31 cellular contexts compared by ENCODE assay signal in the genomic region with DNA sequence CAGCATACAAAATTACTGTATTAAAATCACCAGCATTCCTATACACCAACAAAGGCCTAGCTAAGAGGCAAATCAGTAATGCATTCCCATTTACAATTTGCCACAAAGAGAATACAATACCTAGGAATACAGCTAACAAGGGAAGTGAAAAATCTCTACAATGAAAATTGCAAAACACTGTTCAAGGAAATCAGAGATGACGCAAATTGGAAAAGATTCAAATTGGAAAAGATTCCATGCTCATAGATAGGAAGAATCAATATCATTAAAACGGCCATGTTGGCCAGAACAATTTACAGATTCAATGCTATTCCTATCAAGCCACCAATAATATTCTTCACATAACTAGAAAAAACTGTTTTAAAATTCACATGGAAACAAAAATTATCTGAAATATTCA.
DNase-seq lines count a peak whose midpoint lies in the region; ATAC-seq, FAIRE-seq and TF ChIP-seq lines count a peak whose summit lies in the region.
"Had no signal": no experiment of that assay in that cellular context is flagged by ENCODE, and none has a peak within 500 bp of the region (broad histone marks: within the 10 kb centered on the region; RNA-seq: fewer than 3 reads in every experiment).

No MANE protein-coding gene starts in this region.

- ATAC-seq in HepG2 = no peak
- peak in 3 of 4 donors; percentile 65 to 73 (median 70) for ATAC-seq in right lobe of liver
- ATAC-seq: A549; CD8-positive, alpha-beta T cell had no signal

- DNase-seq in HepG2 (ENCODE audit: low spot score) = no peak
- no peak for DNase-seq in right lobe of liver
- DNase-seq in activated CD4-positive, alpha-beta T cell treated with anti-CD3 and anti-CD28 coated beads, Interleukin-2, amount 50 U/mL, for 1 hour = no peak
- DNase-seq: 8988T; ACHN; AML-193; BE2C; C1 segment of cervical spinal cord; Caco-2; Calu3; CD4-positive, alpha-beta memory T cell; CD4-positive, alpha-beta T cell; CD4-positive, CD25-positive, alpha-beta regulatory T cell; CD8-positive, alpha-beta memory T cell; CD8-positive, alpha-beta T cell; COR-L47; DMS 273 treated with DMSO at 0.1 percent for 48 hours; DMS153; DMS53; DMS79; DMS79 treated with DMSO at 0.1 percent for 48 hours; DND-41; EL had no signal

- TF ChIP-seq POLR2A in HepG2 (IDR thresholded peaks at IDR 0.05; ENCODE audit: insufficient read depth in 1 of 2, low read depth in 2 of 2, low read length in 2 of 2) (no peak), right lobe of liver (IDR thresholded peaks at IDR 0.05) (no peak)

- H3K9me3 ChIP-seq in liver (ENCODE audit: control insufficient read depth in 4 of 4, low read length in 3 of 4) (no peaks in the 10 kb centered on the region), HepG2 (ENCODE audit: low read length) (peaks cover 35% of the 10 kb centered on the region), right lobe of liver (no peaks in the 10 kb centered on the region)
- H3K9me3 ChIP-seq: A549, BE2C, Caco-2 had no signal

- no peak overlapping the region for H3K9ac ChIP-seq in liver (ENCODE audit: low read depth in 1 of 2, low read length in 2 of 2)
- H3K9ac ChIP-seq in HepG2 (ENCODE audit: insufficient read depth, low read depth, low read length) = no peak overlapping the region
- H3K9ac ChIP-seq: BLaER1; BLaER1 treated with 17β-estradiol and CSF1 and Interleukin-3, amounts not matched to agents 10 nM and 100 nM had no signal

- H3K36me3 ChIP-seq in liver (ENCODE audit: control insufficient read depth in 4 of 4, insufficient read depth in 3 of 4, low read depth in 1 of 4, low read length in 3 of 4) (no peaks in the 10 kb centered on the region), HepG2 (replicated peaks in 1 of 2; ENCODE audit: control insufficient read depth in 1 of 2, insufficient read depth in 2 of 2, low read length in 2 of 2) (no peaks in the 10 kb centered on the region), right lobe of liver (no peaks in the 10 kb centered on the region)
- H3K36me3 ChIP-seq: BE2C, BLaER1 had no signal

- no peak for TF ChIP-seq EP300 in HepG2 (IDR thresholded peaks at IDR 0.05; ENCODE audit: low read depth in 2 of 2, low read length in 2 of 2)
- TF ChIP-seq EP300 in HepG2 (CRISPR knock-in tag; IDR thresholded peaks at IDR 0.05; ENCODE audit: borderline replicate concordance) = no peak

- in situ Hi-C loops in HepG2 (cut with HindIII; ENCODE audit: extremely low pct_ligation_motif_present, low pct_unique_long_range_greater_than_20kb) = no loop called here

- H3K27ac ChIP-seq in liver (ENCODE audit: low read depth in 1 of 2, low read length in 2 of 2) (no peak overlapping the region), HepG2 (ENCODE audit: extremely low read length, insufficient read depth, low read length) (no peak overlapping the region), right lobe of liver (peak overlapping the region in 2 of 3 donors; percentile 44 to 59)
- H3K27ac ChIP-seq: 22Rv1; A549; BLaER1; BLaER1 treated with 17β-estradiol and CSF1 and Interleukin-3, amounts not matched to agents 10 nM and 100 nM; C4-2B had no signal

- no TSS peak for BruUV-seq in HepG2 (replicated peaks; lab: Mats Ljungman, UMichigan)

- 34% methylated on average over 2 of the region's 2 CpGs for whole genome bisulfite sequencing in liver
- 1% methylated on average over 2 of the region's 2 CpGs for WGBS in HepG2 (ENCODE audit: low lambda C conversion rate)
- 15% methylated on average over 2 of the region's 2 CpGs for WGBS in right lobe of liver (ENCODE audit: insufficient coverage, low coverage, low lambda C conversion rate, missing lambda C conversion rate)

- H3K27me3 ChIP-seq in liver (ENCODE audit: control insufficient read depth in 4 of 4, insufficient read depth in 4 of 4, low read length in 3 of 4) (no peaks in the 10 kb centered on the region), HepG2 (ENCODE audit: control insufficient read depth in 1 of 2, insufficient read depth in 2 of 2, low read length in 2 of 2) (no peaks in the 10 kb centered on the region), right lobe of liver (no peaks in the 10 kb centered on the region)
- H3K27me3 ChIP-seq: BE2C; BLaER1; BLaER1 treated with 17β-estradiol and CSF1 and Interleukin-3, amounts not matched to agents 10 nM and 100 nM had no signal

- no peak overlapping the region for H2AFZ ChIP-seq in HepG2 (ENCODE audit: low read length)

- H3K4me1 ChIP-seq in liver (ENCODE audit: control insufficient read depth in 4 of 4, insufficient read depth in 4 of 4, low read length in 3 of 4) (peaks cover 0 to 3% (median 0%) of the 10 kb centered on the region in 4 donors), HepG2 (ENCODE audit: insufficient read depth, low read length) (no peaks in the 10 kb centered on the region), right lobe of liver (peaks cover 0 to 11% (median 2%) of the 10 kb centered on the region in 4 donors)
- H3K4me1 ChIP-seq: A549; BE2C; BLaER1; BLaER1 treated with 17β-estradiol and CSF1 and Interleukin-3, amounts not matched to agents 10 nM and 100 nM; Caco-2 had no signal

- intact Hi-C loops in HepG2 (cut with micrococcal nuclease; ENCODE audit: unreplicated experiment) (no loop called here), right lobe of liver (cut with DNase I) (no loop called here)

- FAIRE-seq in HepG2 (lab: Jason Lieb, UNC) = no peak
- FAIRE-seq: A204.1, A549, D721Med had no signal

- no peak for TF ChIP-seq CTCF in liver (IDR thresholded peaks at IDR 0.05; ENCODE audit: low read depth, low read length, missing input control)
- TF ChIP-seq CTCF in HepG2 (CRISPR knock-in tag; IDR thresholded peaks at IDR 0.05) = no peak
- no peak for TF ChIP-seq CTCF in right lobe of liver (IDR thresholded peaks at IDR 0.05)

- H4K20me1 ChIP-seq in HepG2 (ENCODE audit: insufficient read depth, low read length) = no peaks in the 10 kb centered on the region
- H4K20me1 ChIP-seq: BLaER1; BLaER1 treated with 17β-estradiol and CSF1 and Interleukin-3, amounts not matched to agents 10 nM and 100 nM had no signal

- H3K79me2 ChIP-seq in HepG2 (ENCODE audit: insufficient read depth, low read length) = no peaks in the 10 kb centered on the region

- POLR2A ChIA-PET in HepG2 (lab: Yijun Ruan, JAX) = no interaction called here

- no peak overlapping the region for H3K4me3 ChIP-seq in liver (ENCODE audit: low read depth in 1 of 3, low read length in 3 of 3)
- H3K4me3 ChIP-seq in HepG2 (replicated peaks in 1 of 3; ENCODE audit: insufficient read depth in 1 of 3, low read depth in 2 of 3, low read length in 3 of 3) = no peak overlapping the region
- no peak overlapping the region for H3K4me3 ChIP-seq in right lobe of liver
- H3K4me3 ChIP-seq: A549; BLaER1; BLaER1 treated with 17β-estradiol and CSF1 and Interleukin-3, amounts not matched to agents 10 nM and 100 nM had no signal

- TF ChIP-seq RAD21 in liver (IDR thresholded peaks at IDR 0.05) (peak; percentile 6 to 10), HepG2 (CRISPR knock-in tag; IDR thresholded peaks at IDR 0.05) (no peak)

- CTCF ChIA-PET in HepG2 (lab: Yijun Ruan, JAX; ENCODE audit: low intra/inter-chr PET ratio, low total read pairs) = no interaction called here

- H3K4me2 ChIP-seq in HepG2 (ENCODE audit: low read depth, low read length) = no peak overlapping the region
- H3K4me2 ChIP-seq: A549; BLaER1; BLaER1 treated with 17β-estradiol and CSF1 and Interleukin-3, amounts not matched to agents 10 nM and 100 nM had no signal

TF ChIP-seq in liver, 16 proteins besides CTCF, POLR2A, EP300 and RAD21:
- TF ChIP-seq, protein P1, sequence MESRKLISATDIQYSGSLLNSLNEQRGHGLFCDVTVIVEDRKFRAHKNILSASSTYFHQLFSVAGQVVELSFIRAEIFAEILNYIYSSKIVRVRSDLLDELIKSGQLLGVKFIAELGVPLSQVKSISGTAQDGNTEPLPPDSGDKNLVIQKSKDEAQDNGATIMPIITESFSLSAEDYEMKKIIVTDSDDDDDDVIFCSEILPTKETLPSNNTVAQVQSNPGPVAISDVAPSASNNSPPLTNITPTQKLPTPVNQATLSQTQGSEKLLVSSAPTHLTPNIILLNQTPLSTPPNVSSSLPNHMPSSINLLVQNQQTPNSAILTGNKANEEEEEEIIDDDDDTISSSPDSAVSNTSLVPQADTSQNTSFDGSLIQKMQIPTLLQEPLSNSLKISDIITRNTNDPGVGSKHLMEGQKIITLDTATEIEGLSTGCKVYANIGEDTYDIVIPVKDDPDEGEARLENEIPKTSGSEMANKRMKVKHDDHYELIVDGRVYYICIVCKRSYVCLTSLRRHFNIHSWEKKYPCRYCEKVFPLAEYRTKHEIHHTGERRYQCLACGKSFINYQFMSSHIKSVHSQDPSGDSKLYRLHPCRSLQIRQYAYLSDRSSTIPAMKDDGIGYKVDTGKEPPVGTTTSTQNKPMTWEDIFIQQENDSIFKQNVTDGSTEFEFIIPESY (IDR thresholded peaks at IDR 0.05) = peak; percentile 38
- TF ChIP-seq HNF4G (IDR thresholded peaks at IDR 0.05) = no peak
- no peak for TF ChIP-seq SP1 (IDR thresholded peaks at IDR 0.05)
- peak in 1 of 2 donors; percentile 27 for TF ChIP-seq HNF4A (conservative IDR thresholded peaks at IDR 0.05)
- TF ChIP-seq YY1 (IDR thresholded peaks at IDR 0.05) = peak; percentile 91
TF ChIP-seq in liver: peak in this region for 3.

TF ChIP-seq in HepG2, 621 proteins besides CTCF, POLR2A, EP300 and RAD21 (continues in another document):
- TF ChIP-seq CBX2 (IDR thresholded peaks at IDR 0.05; ENCODE audit: low read depth, low read length) = no peak
- no peak for TF ChIP-seq CBX2 (CRISPR knock-in tag; IDR thresholded peaks at IDR 0.05; ENCODE audit: low read depth)

Comparison
In these comparisons a context has a peak if more than half of its experiments do, and no peak if none do; other contexts are left out.
1. H3K27ac ChIP-seq: peak in right lobe of liver (2 of 3); none in liver (0 of 2) and HepG2 (single experiment).